In genomic region chr4:186739317-186739716, GRCh38 we compare ENCODE assay signal across 8 cellular contexts.
"Had no signal": no experiment of that assay in that cellular context is flagged by ENCODE, and none has a peak within 500 bp of the region (broad histone marks: within the 10 kb centered on the region; RNA-seq: fewer than 3 reads in every experiment).

No MANE protein-coding gene starts in this region.

- DNase-seq: GDM1, GF-D8 had no signal

- FAIRE-seq: G401.6, GM12878, GM12891, GM12892, GM18507, GM19239 had no signal

- H3K4me3 ChIP-seq: GM12878 had no signal

- ATAC-seq: GM12878 had no signal
